ENCODE assay signal across 12 cellular contexts in the genomic region with DNA sequence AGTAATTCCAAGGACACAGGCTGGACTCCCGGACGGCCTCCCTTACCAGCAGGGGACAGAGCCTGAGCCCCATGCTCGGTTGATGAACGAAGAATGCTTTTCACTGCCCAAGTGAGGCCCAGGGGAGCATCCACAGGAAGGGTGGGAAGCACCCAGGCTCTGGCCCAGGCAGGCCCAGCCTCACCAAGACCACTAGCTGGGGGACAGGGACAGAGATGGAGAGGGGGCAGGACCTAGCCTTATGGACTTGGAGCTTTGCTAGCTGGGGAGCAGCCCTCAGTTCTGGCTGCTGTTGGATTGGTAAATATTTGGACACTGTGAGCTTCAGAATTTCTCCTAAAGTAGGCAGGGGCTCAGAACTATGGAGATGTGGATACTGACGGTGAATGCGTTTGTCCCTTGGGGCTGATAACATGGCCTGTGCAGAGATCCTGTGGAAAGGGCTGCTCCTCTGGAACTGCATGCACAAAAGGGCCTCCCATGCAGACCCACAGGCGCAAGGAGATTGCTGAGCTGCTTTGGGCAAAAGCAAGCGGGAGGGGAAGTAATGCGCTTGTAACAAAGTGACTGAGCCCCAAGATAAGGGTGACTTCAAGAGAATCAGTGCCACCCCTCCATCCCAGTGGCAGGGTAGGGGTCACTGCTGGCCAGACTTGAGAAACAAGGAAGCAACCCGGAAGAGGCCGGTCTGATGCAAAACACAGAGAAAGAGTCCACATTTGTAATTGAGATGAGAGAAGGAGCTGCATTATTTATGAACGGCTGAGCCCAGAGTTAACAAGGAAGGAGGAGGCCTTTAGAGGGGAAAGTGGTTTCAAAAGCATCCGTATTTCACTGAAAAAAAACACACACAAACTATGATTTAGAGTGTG.
DNase-seq lines count a peak whose midpoint lies in the region; ATAC-seq and TF ChIP-seq lines count a peak whose summit lies in the region.
"Had no signal": no experiment of that assay in that cellular context is flagged by ENCODE, and none has a peak within 500 bp of the region (broad histone marks: within the 10 kb centered on the region; RNA-seq: fewer than 3 reads in every experiment).

No MANE protein-coding gene starts in this region.

- DNase-seq in activated T-cell treated with anti-CD3 and anti-CD28 coated beads, Interleukin-2, amount 50 U/mL, for 24 hours, result no peak
- no peak for DNase-seq in activated T-cell treated with anti-CD3 and anti-CD28 coated beads, Interleukin-2, amount 50 U/mL, for 1 hour
- DNase-seq in T-helper 17 cell (no peak), fibroblast of villous mesenchyme (ENCODE audit: low read depth) (peak; percentile 49), NCI-H524 treated with DMSO at 0.1 percent for 48 hours (lab: John Stamatoyannopoulos, UW) (no peak), ureter (ENCODE audit: low spot score) (no peak)
- DNase-seq in stimulated activated naive CD8-positive, alpha-beta T cell treated with anti-CD3 and anti-CD28 coated beads, Interleukin-15, amount 100 ng/mL, for 72 hours, result no peak
- DNase-seq in activated CD4-positive, alpha-beta memory T cell treated with anti-CD3 and anti-CD28 coated beads for 36 hours, result no peak
- DNase-seq: left lung, NCI-H526 treated with DMSO at 0.1 percent for 48 hours had no signal

- peaks cover 2% of the 10 kb centered on the region for H3K9me3 Mint-ChIP-seq in activated T-cell treated with anti-CD3 and anti-CD28 coated beads, Interleukin-2, amount 50 U/mL, for 24 hours
- H3K9me3 Mint-ChIP-seq in stimulated activated naive CD8-positive, alpha-beta T cell treated with anti-CD3 and anti-CD28 coated beads, Interleukin-15, amount 100 ng/mL, for 72 hours, result peaks cover 0 to 7% of the 10 kb centered on the region in 2 donors
- H3K9me3 Mint-ChIP-seq in activated CD4-positive, alpha-beta memory T cell treated with anti-CD3 and anti-CD28 coated beads for 36 hours, result no peaks in the 10 kb centered on the region

- H3K9me3 ChIP-seq in T-helper 17 cell (ENCODE audit: control insufficient read depth, low read length, poor library complexity, severe bottlenecking), result no peaks in the 10 kb centered on the region
- H3K9me3 ChIP-seq: left lung had no signal

- H3K4me1 Mint-ChIP-seq in activated T-cell treated with anti-CD3 and anti-CD28 coated beads, Interleukin-2, amount 50 U/mL, for 24 hours (ENCODE audit: low read depth), result peaks cover 16% of the 10 kb centered on the region
- peaks cover 5% of the 10 kb centered on the region for H3K4me1 Mint-ChIP-seq in T-helper 17 cell
- H3K4me1 Mint-ChIP-seq in stimulated activated naive CD8-positive, alpha-beta T cell treated with anti-CD3 and anti-CD28 coated beads, Interleukin-15, amount 100 ng/mL, for 72 hours, result peaks cover 29% of the 10 kb centered on the region
- H3K4me1 Mint-ChIP-seq in activated CD4-positive, alpha-beta memory T cell treated with anti-CD3 and anti-CD28 coated beads for 36 hours (ENCODE audit: low read depth), result peaks cover 5% of the 10 kb centered on the region

- CTCF ChIA-PET in activated CD4-positive, alpha-beta memory T cell treated with anti-CD3 and anti-CD28 coated beads for 36 hours (lab: Charles Lee), result no interaction called here

- H3K27ac Mint-ChIP-seq in activated T-cell treated with anti-CD3 and anti-CD28 coated beads, Interleukin-2, amount 50 U/mL, for 24 hours, result peak overlapping the region; percentile 68
- H3K27ac Mint-ChIP-seq in T-helper 17 cell, result peak overlapping the region; percentile 17
- H3K27ac Mint-ChIP-seq in stimulated activated naive CD8-positive, alpha-beta T cell treated with anti-CD3 and anti-CD28 coated beads, Interleukin-15, amount 100 ng/mL, for 72 hours, result peak overlapping the region; percentile 73 to 92
- no peak overlapping the region for H3K27ac Mint-ChIP-seq in activated CD4-positive, alpha-beta memory T cell treated with anti-CD3 and anti-CD28 coated beads for 36 hours

- no peak overlapping the region for H3K4me3 ChIP-seq in fibroblast of villous mesenchyme (ENCODE audit: low read depth, low read length)
- H3K4me3 ChIP-seq: left lung, SK-N-MC had no signal

- H3K36me3 Mint-ChIP-seq in activated T-cell treated with anti-CD3 and anti-CD28 coated beads, Interleukin-2, amount 50 U/mL, for 24 hours (ENCODE audit: low read depth), result no peaks in the 10 kb centered on the region
- H3K36me3 Mint-ChIP-seq in T-helper 17 cell (ENCODE audit: low read depth), result peaks cover 2% of the 10 kb centered on the region
- no peaks in the 10 kb centered on the region for H3K36me3 Mint-ChIP-seq in activated CD4-positive, alpha-beta memory T cell treated with anti-CD3 and anti-CD28 coated beads for 36 hours

- intact Hi-C loops in activated CD4-positive, alpha-beta memory T cell treated with anti-CD3 and anti-CD28 coated beads for 36 hours (cut with micrococcal nuclease), result no loop called here

- H3K4me3 Mint-ChIP-seq in activated T-cell treated with anti-CD3 and anti-CD28 coated beads, Interleukin-2, amount 50 U/mL, for 24 hours, result no peak overlapping the region
- H3K4me3 Mint-ChIP-seq in T-helper 17 cell, result no peak overlapping the region
- H3K4me3 Mint-ChIP-seq in stimulated activated naive CD8-positive, alpha-beta T cell treated with anti-CD3 and anti-CD28 coated beads, Interleukin-15, amount 100 ng/mL, for 72 hours, result peak overlapping the region; percentile 48 to 53
- no peak overlapping the region for H3K4me3 Mint-ChIP-seq in activated CD4-positive, alpha-beta memory T cell treated with anti-CD3 and anti-CD28 coated beads for 36 hours

- no peak for TF ChIP-seq CTCF in fibroblast of villous mesenchyme (IDR thresholded peaks at IDR 0.05; ENCODE audit: insufficient read depth, low read depth, low read length)

- POLR2A ChIA-PET in activated CD4-positive, alpha-beta memory T cell treated with anti-CD3 and anti-CD28 coated beads for 36 hours (lab: Charles Lee), result interaction anchor here (0.6 kb wide), 1 partner anchor 9 kb away, joined by 3 read pairs; no protein-coding TSS in a partner anchor

- no peak for ATAC-seq in T-helper 17 cell
- ATAC-seq in stimulated activated naive CD8-positive, alpha-beta T cell treated with anti-CD3 and anti-CD28 coated beads, Interleukin-15, amount 100 ng/mL, for 72 hours, result peak; percentile 32
- ATAC-seq: HCT116, left lung had no signal

- peaks cover 4% of the 10 kb centered on the region for H3K27me3 Mint-ChIP-seq in activated T-cell treated with anti-CD3 and anti-CD28 coated beads, Interleukin-2, amount 50 U/mL, for 24 hours
- H3K27me3 Mint-ChIP-seq in T-helper 17 cell, result peaks cover 21% of the 10 kb centered on the region
- no peaks in the 10 kb centered on the region for H3K27me3 Mint-ChIP-seq in stimulated activated naive CD8-positive, alpha-beta T cell treated with anti-CD3 and anti-CD28 coated beads, Interleukin-15, amount 100 ng/mL, for 72 hours
- peaks cover 4% of the 10 kb centered on the region for H3K27me3 Mint-ChIP-seq in activated CD4-positive, alpha-beta memory T cell treated with anti-CD3 and anti-CD28 coated beads for 36 hours

Comparison
In these comparisons a context has a peak if more than half of its experiments do, and no peak if none do; other contexts are left out.
1. H3K4me3 Mint-ChIP-seq: peak in stimulated activated naive CD8-positive, alpha-beta T cell treated with anti-CD3 and anti-CD28 coated beads, Interleukin-15, amount 100 ng/mL, for 72 hours (2 of 2); none in activated T-cell treated with anti-CD3 and anti-CD28 coated beads, Interleukin-2, amount 50 U/mL, for 24 hours (single experiment), T-helper 17 cell (single experiment) and activated CD4-positive, alpha-beta memory T cell treated with anti-CD3 and anti-CD28 coated beads for 36 hours (single experiment).